ENCODE assay signal across 8 cellular contexts in the genomic region with DNA sequence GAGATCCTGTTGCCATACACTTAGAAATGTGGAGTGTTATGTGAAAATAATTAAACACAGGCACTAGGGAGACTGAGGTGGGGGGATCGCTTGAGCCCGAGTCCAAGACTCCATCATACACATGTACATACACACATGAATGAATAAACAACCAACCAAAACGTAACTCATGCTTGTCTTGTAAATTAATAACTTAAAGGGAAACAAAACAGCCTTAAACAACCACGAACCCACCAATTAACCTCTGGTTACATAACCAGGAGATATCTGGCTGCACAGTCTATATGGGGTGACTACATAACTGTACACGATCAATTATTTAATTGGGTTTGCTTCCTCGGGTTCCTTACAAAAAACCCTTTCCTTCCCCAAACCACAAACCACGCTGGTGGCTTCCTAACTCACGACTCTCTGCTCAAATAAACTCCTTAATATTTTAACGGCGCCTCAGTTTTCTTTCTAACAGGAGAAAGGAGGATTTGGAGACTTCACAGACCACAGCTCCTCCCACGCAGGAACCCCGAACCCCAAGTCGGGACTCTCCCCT. TPM values are rescaled to one million over a fixed set of nuclear protein-coding genes. Genes with fewer than 3 reads are reported as not detected.
DNase-seq lines count a peak whose midpoint lies in the region; ATAC-seq, FAIRE-seq and TF ChIP-seq lines count a peak whose summit lies in the region.

No MANE protein-coding gene starts in this region.

- H3K9me3 Mint-ChIP-seq in endodermal cell (peaks cover 44% of the 10 kb centered on the region), nephron (peaks cover 47% of the 10 kb centered on the region)

- peaks cover 45% of the 10 kb centered on the region for H3K36me3 Mint-ChIP-seq in endodermal cell (ENCODE audit: low read depth)
- H3K36me3 Mint-ChIP-seq in nephron (ENCODE audit: low read depth): peaks cover 60% of the 10 kb centered on the region

- FAIRE-seq in D721Med (lab: Jason Lieb, UNC): peak; percentile 51

- CTCF ChIA-PET in PC-3 (lab: Charles Lee): no interaction called here

- H3K27me3 ChIP-seq in PC-3 (ENCODE audit: low read length) (no peaks in the 10 kb centered on the region), endodermal cell (ENCODE audit: control insufficient read depth, insufficient read depth, low read length, poor library complexity, severe bottlenecking) (no peaks in the 10 kb centered on the region)

- H3K4me3 ChIP-seq in PC-3 (ENCODE audit: low read length) (peak overlapping the region; percentile 85), endodermal cell (ENCODE audit: low read length) (peak overlapping the region; percentile 96)

- POLR2A ChIA-PET in PC-3 (lab: Charles Lee; ENCODE audit: unreplicated experiment): no interaction called here

- H3K9me2 ChIP-seq in PC-3 (replicated peaks; ENCODE audit: low read length): no peaks in the 10 kb centered on the region

- H3K27ac Mint-ChIP-seq in endodermal cell (peak overlapping the region; percentile 96), nephron (peak overlapping the region; percentile 37 to 88 (median 73))

- DNase-seq in D721Med (ENCODE audit: insufficient read length, low spot score): no peak
- peak; percentile 20 for DNase-seq in PC-3
- no peak for DNase-seq in endodermal cell
- no peak for DNase-seq in nucleus accumbens (lab: John Stamatoyannopoulos, UW)
- DNase-seq in effector CD4-positive, alpha-beta T cell: no peak

- H3K27me3 Mint-ChIP-seq in endodermal cell (ENCODE audit: insufficient read depth): peaks cover 8% of the 10 kb centered on the region
- no peaks in the 10 kb centered on the region for H3K27me3 Mint-ChIP-seq in nephron (ENCODE audit: low read depth)

- peak; percentile 23 for ATAC-seq in GM21723 (IDR thresholded peaks at IDR 0.05; ENCODE audit: unreplicated experiment)
- peak; percentile 4 for ATAC-seq in PC-3
- ATAC-seq in GM19035 (IDR thresholded peaks at IDR 0.05; ENCODE audit: unreplicated experiment): no peak

- H3K4me3 Mint-ChIP-seq in endodermal cell (peak overlapping the region; percentile 82), nephron (peak overlapping the region; percentile 97 to 99 (median 98))

- TF ChIP-seq CTCF in D721Med (IDR thresholded peaks at IDR 0.05; ENCODE audit: insufficient read depth, missing control alignments): no peak
- no peak for TF ChIP-seq CTCF in PC-3 (conservative IDR thresholded peaks at IDR 0.05; ENCODE audit: low read depth, low read length)
- TF ChIP-seq CTCF in endodermal cell (conservative IDR thresholded peaks at IDR 0.05): no peak
- TF ChIP-seq CTCF in nephron (IDR thresholded peaks at IDR 0.05; ENCODE audit: unreplicated experiment in 3 of 3): no peak

- peak overlapping the region; percentile 19; the same call in 1 of the 2 replicates for H3K27ac ChIP-seq in PC-3 (ENCODE audit: low read length)
- H3K27ac ChIP-seq in endodermal cell (ENCODE audit: low read depth, low read length): peak overlapping the region; percentile 83

- intact Hi-C loops in PC-3 (cut with micrococcal nuclease): loop anchor here (1.0 to 5.0 kb wide), 3 partner anchors 25 to 146 kb away; partner anchors contain the start of genes AHCTF1 and ZNF695

- H3F3A ChIP-seq in PC-3 (ENCODE audit: low read length, unreplicated experiment): no peaks in the 10 kb centered on the region

- peaks cover 6% of the 10 kb centered on the region; the same call in 1 of the 2 replicates for H4K20me1 ChIP-seq in PC-3 (ENCODE audit: low read length)

- H3K4me1 Mint-ChIP-seq in endodermal cell (peaks cover 18% of the 10 kb centered on the region), nephron (peaks cover 10% of the 10 kb centered on the region)

- H3K36me3 ChIP-seq in PC-3 (ENCODE audit: low read depth, low read length) (peaks cover 19% of the 10 kb centered on the region; the same call in 1 of the 2 replicates), endodermal cell (ENCODE audit: control insufficient read depth, insufficient read depth, low read length) (peaks cover 21% of the 10 kb centered on the region)

- peak overlapping the region; percentile 87 for H3K4me2 ChIP-seq in PC-3 (ENCODE audit: low read length)

- BruUV-seq in PC-3 (replicated peaks; lab: Mats Ljungman, UMichigan): TSS peak; percentile 54

- peaks cover 55% of the 10 kb centered on the region for H3K79me2 ChIP-seq in PC-3 (ENCODE audit: low read length)

- peak overlapping the region; percentile 74 for H2AFZ ChIP-seq in PC-3 (ENCODE audit: low read length)

- peaks cover 7% of the 10 kb centered on the region for H3K4me1 ChIP-seq in PC-3 (ENCODE audit: insufficient read depth, low read length)
- no peaks in the 10 kb centered on the region for H3K4me1 ChIP-seq in endodermal cell (ENCODE audit: control insufficient read depth, insufficient read depth, low read length)

- 0 to 5% methylated on average over 4 to 13 of the region's 13 CpGs for WGBS in endodermal cell (ENCODE audit: insufficient coverage in 1 of 2, insufficient read length in 1 of 2), 2 experiments

- H3K9ac ChIP-seq in PC-3 (ENCODE audit: low read length) (peak overlapping the region; percentile 86), endodermal cell (ENCODE audit: extremely low read depth, low read length, poor library complexity, severe bottlenecking) (peak overlapping the region; percentile 92)

- H3K9me3 ChIP-seq in PC-3 (ENCODE audit: low read length): peaks cover 6% of the 10 kb centered on the region; the same call in 1 of the 2 replicates
- H3K9me3 ChIP-seq in endodermal cell (ENCODE audit: control insufficient read depth, low read length): peaks cover 34% of the 10 kb centered on the region

RNA-seq across cellular contexts. Expression of gene ZNF670, which starts 0.8 kb away (rescaled TPM):
- 5.6 and 5.9 TPM in 2 replicates for total RNA-seq in PC-3 (2014; rRNA removed)
- total RNA-seq in endodermal cell: 10 to 100 TPM; 10.9 to 15.7 TPM
- 14.0 TPM for polyA plus RNA-seq in endodermal cell (2013, experiment 1 of 2)
- polyA plus RNA-seq in endodermal cell (2013, experiment 2 of 2): 13.1 TPM

RNA-seq across cellular contexts. Expression of gene ZNF669, which starts 26.3 kb away (rescaled TPM):
- total RNA-seq in PC-3 (2014; rRNA removed): 12.3 and 14.1 TPM in 2 replicates
- total RNA-seq in endodermal cell: 10 to 100 TPM; 14.3 to 20.6 TPM
- 14.8 TPM for polyA plus RNA-seq in endodermal cell (2013, experiment 1 of 2)
- 13.7 TPM for polyA plus RNA-seq in endodermal cell (2013, experiment 2 of 2)
